ENCODE assay signal across 22 cellular contexts in genomic region chr5:55445817-55446216, GRCh38.
"Had no signal": no experiment of that assay in that cellular context is flagged by ENCODE, and none has a peak within 500 bp of the region (broad histone marks: within the 10 kb centered on the region; RNA-seq: fewer than 3 reads in every experiment).

No MANE protein-coding gene starts in this region.

- H3K4me1 ChIP-seq: left lung, testis had no signal

- H3K4me3 ChIP-seq: dorsolateral prefrontal cortex, gastrocnemius medialis, left lung, lung, psoas muscle, skin epidermis, testis, tibial nerve, upper lobe of right lung, vagina had no signal

- H3K9me3 ChIP-seq: gastrocnemius medialis, left lung, psoas muscle, testis, tibial nerve, upper lobe of right lung, vagina had no signal

- H3K36me3 ChIP-seq: gastrocnemius medialis, left lung had no signal

- H3K27ac ChIP-seq: left lung, skin epidermis, testis, tibial nerve, upper lobe of right lung, vagina had no signal

- H3K27me3 ChIP-seq: dorsolateral prefrontal cortex, gastrocnemius medialis, left lung, testis, tibial nerve, upper lobe of right lung, vagina had no signal

- ATAC-seq: esophagus mucosa; left lung; sciatic nerve; stimulated activated naive B cell treated with anti-CD40 and anti-IgM and Interleukin-4, amounts not matched to agents 10 μg/mL and 1 μg/mL and 100 μg/mL, for 72 hours; stimulated activated naive CD8-positive, alpha-beta T cell treated with anti-CD3 and anti-CD28 coated beads, Interleukin-15, amount 100 ng/mL, for 72 hours; upper lobe of right lung had no signal

- DNase-seq: cortex of kidney; dorsolateral prefrontal cortex; effector CD8-positive, alpha-beta T cell; gastrocnemius medialis; islet precursor cell; left lung; mesenchymal stem cell; midbrain; psoas muscle; retina; stimulated activated CD4-positive, alpha-beta T cell treated with anti-CD3 and anti-CD28 coated beads, Interleukin-2, amount 100 ng/mL, for 24 hours; stimulated activated CD4-positive, alpha-beta T cell treated with anti-CD3 and anti-CD28 coated beads, Interleukin-4, amount 100 ng/mL, for 4 hours; stimulated activated naive B cell treated with anti-CD40 and anti-IgM and Interleukin-4, amounts not matched to agents 10 μg/mL and 1 μg/mL and 100 μg/mL, for 72 hours; stimulated activated naive CD8-positive, alpha-beta T cell treated with anti-CD3 and anti-CD28 coated beads, Interleukin-15, amount 100 ng/mL, for 72 hours; testis; upper lobe of right lung had no signal
